In the genomic region with DNA sequence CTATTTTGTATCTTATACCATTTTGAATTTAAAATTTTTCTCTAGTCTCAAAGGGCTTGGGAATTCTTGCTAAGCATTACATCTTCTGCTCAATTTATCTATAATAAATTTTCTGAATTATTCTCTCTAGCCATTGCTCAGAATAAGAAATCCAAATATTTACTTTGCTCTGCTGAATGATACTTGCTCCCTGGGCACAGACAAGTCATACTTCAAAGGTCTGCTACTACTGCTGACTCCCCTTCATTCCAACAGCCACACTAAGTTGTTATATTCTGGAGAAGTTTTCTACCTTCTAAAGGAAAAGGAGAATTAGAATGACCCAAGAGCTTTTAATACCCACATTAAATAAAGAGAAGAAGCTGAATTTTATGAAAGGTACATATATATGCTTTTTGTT, we compare ENCODE assay signal across 30 cellular contexts.
"Had no signal": no experiment of that assay in that cellular context is flagged by ENCODE, and none has a peak within 500 bp of the region (broad histone marks: within the 10 kb centered on the region; RNA-seq: fewer than 3 reads in every experiment).

No MANE protein-coding gene starts in this region.

- H3K9me3 ChIP-seq: body of pancreas, esophagus muscularis mucosa, gastrocnemius medialis, heart left ventricle had no signal

- H3K27me3 ChIP-seq: body of pancreas, esophagus muscularis mucosa, foreskin keratinocyte, gastrocnemius medialis, heart left ventricle had no signal

- H3K4me3 ChIP-seq: body of pancreas, esophagus muscularis mucosa, gastrocnemius medialis, heart left ventricle had no signal

- H3K4me1 ChIP-seq: body of pancreas, esophagus muscularis mucosa, foreskin keratinocyte, gastrocnemius medialis, heart left ventricle had no signal

- H3K27ac ChIP-seq: body of pancreas, esophagus muscularis mucosa, foreskin keratinocyte, gastrocnemius medialis, heart left ventricle, WERI-Rb-1 had no signal

- ATAC-seq: activated CD4-positive, CD25-positive, alpha-beta regulatory T cell treated with anti-CD3 and anti-CD28 coated beads, Interleukin-2, amount 50 U/mL, for 24 hours; activated CD8-positive, alpha-beta T cell treated with anti-CD3 and anti-CD28 coated beads for 36 hours; activated T-cell treated with anti-CD3 and anti-CD28 coated beads, Interleukin-2, amount 50 U/mL, for 4 hours; activated T-helper 17 cell treated with anti-CD3 and anti-CD28 coated beads, Interleukin-2, amount 50 U/mL, for 72 hours; body of pancreas; effector memory CD8-positive, alpha-beta T cell; foreskin keratinocyte; gastrocnemius medialis; heart left ventricle had no signal

- DNase-seq: activated B cell treated with CpG ODN at 0.5 μM for 24 hours; activated CD4-positive, alpha-beta T cell treated with anti-CD3 and anti-CD28 coated beads for 48 hours; activated CD4-positive, alpha-beta T cell treated with anti-CD3 and anti-CD28 coated beads, Interleukin-2, amount 50 U/mL, for 1 hour; activated CD4-positive, alpha-beta T cell treated with anti-CD3 and anti-CD28 coated beads, Interleukin-2, amount 50 U/mL, for 48 hours; activated CD8-positive, alpha-beta memory T cell treated with anti-CD3 and anti-CD28 coated beads for 24 hours; activated CD8-positive, alpha-beta T cell treated with anti-CD3 and anti-CD28 coated beads for 36 hours; activated effector memory CD4-positive, alpha-beta T cell treated with Interleukin-2 at 50 U/mL for 16 hours; activated gamma-delta T cell treated with Interleukin-2 at 50 U/mL for 16 hours; activated naive CD4-positive, alpha-beta T cell treated with anti-CD3 and anti-CD28 coated beads, Interleukin-2, amount 50 U/mL, for 16 hours; activated naive CD4-positive, alpha-beta T cell treated with Interleukin-2 at 50 U/mL for 16 hours; activated T-cell treated with anti-CD3 and anti-CD28 coated beads, Interleukin-2, amount 50 U/mL, for 4 hours; amniotic stem cell; anterior cingulate cortex; body of pancreas; caudate nucleus; cortex of kidney; dermis blood vessel endothelial cell; effector CD4-positive, alpha-beta T cell; effector memory CD8-positive, alpha-beta T cell; erythroblast; foreskin keratinocyte; gastrocnemius medialis; glutamatergic neuron; heart left ventricle; T-helper 2 cell; T-helper 9 cell; WERI-Rb-1 had no signal

- H3K36me3 ChIP-seq: esophagus muscularis mucosa, gastrocnemius medialis, heart left ventricle, WERI-Rb-1 had no signal
